Comparison of ENCODE assay signal across 8 cellular contexts in genomic region chr22:26330971-26331625, GRCh38.
DNase-seq lines count a peak whose midpoint lies in the region; ATAC-seq and TF ChIP-seq lines count a peak whose summit lies in the region.

No MANE protein-coding gene starts in this region.

- ATAC-seq in activated CD4-positive, CD25-positive, alpha-beta regulatory T cell treated with anti-CD3 and anti-CD28 coated beads, Interleukin-2, amount 50 U/mL, for 24 hours = peak; percentile 53 to 61
- no peak for ATAC-seq in HG03565 (IDR thresholded peaks at IDR 0.05; ENCODE audit: unreplicated experiment)

- peak; percentile 93 for TF ChIP-seq CTCF in 22Rv1 (IDR thresholded peaks at IDR 0.05)

- H3K27ac ChIP-seq in 22Rv1 = no peak overlapping the region

- DNase-seq in GM19238 (ENCODE audit: insufficient read length, low spot score) (peak; percentile 69), NCI-H2107 (lab: John Stamatoyannopoulos, UW) (peak; percentile 60), cerebellum (ENCODE audit: low spot score) (peak; percentile 89), kidney tubule cell (ENCODE audit: low spot score) (peak; percentile 66)
- peak; percentile 23 to 45 (median 41) for DNase-seq in stimulated activated CD4-positive, alpha-beta T cell treated with anti-CD3 and anti-CD28 coated beads, TNF-alpha, amount 100 ng/mL, for 24 hours (ENCODE audit: low read depth in 3 of 3)
